In genomic region chr17:59638553-59638952, GRCh38 we compare ENCODE assay signal across 16 cellular contexts. TPM values are rescaled to one million over a fixed set of nuclear protein-coding genes. Genes with fewer than 3 reads are reported as not detected.
DNase-seq lines count a peak whose midpoint lies in the region; ATAC-seq and TF ChIP-seq lines count a peak whose summit lies in the region.
"Had no signal": no experiment of that assay in that cellular context is flagged by ENCODE, and none has a peak within 500 bp of the region (broad histone marks: within the 10 kb centered on the region; RNA-seq: fewer than 3 reads in every experiment).

No MANE protein-coding gene starts in this region.

- H3K4me3 Mint-ChIP-seq in endodermal cell = no peak overlapping the region
- H3K4me3 Mint-ChIP-seq: CD14-positive monocyte had no signal

- no peaks in the 10 kb centered on the region for H3K27me3 Mint-ChIP-seq in endodermal cell (ENCODE audit: insufficient read depth)

- no peak overlapping the region for H3K27ac Mint-ChIP-seq in endodermal cell

- peaks cover 74 to 99% (median 78%) of the 10 kb centered on the region in 10 experiments for H3K4me1 ChIP-seq in BLaER1 treated with 17β-estradiol and CSF1 and Interleukin-3, amounts not matched to agents 10 nM and 100 nM
- H3K4me1 ChIP-seq in Karpas-422 (ENCODE audit: low read length) (peaks cover 94% of the 10 kb centered on the region), endodermal cell (ENCODE audit: control insufficient read depth, insufficient read depth, low read length) (no peaks in the 10 kb centered on the region), neutrophil (ENCODE audit: control insufficient read depth in 1 of 2, insufficient read depth in 1 of 2, low read depth in 1 of 2, low read length in 1 of 2) (peaks cover 25 to 32% of the 10 kb centered on the region in 2 experiments)

- TF ChIP-seq CTCF in endodermal cell (conservative IDR thresholded peaks at IDR 0.05) (no peak), neutrophil (IDR thresholded peaks at IDR 0.05) (no peak)

- peaks cover 48 to 100% (median 96%) of the 10 kb centered on the region in 11 experiments for H4K20me1 ChIP-seq in BLaER1 treated with 17β-estradiol and CSF1 and Interleukin-3, amounts not matched to agents 10 nM and 100 nM
- peaks cover 63% of the 10 kb centered on the region; the same call in 1 of the 2 replicates for H4K20me1 ChIP-seq in Karpas-422 (ENCODE audit: insufficient read depth, low read depth, low read length)

- no peak for ATAC-seq in GM19023 (IDR thresholded peaks at IDR 0.05; ENCODE audit: unreplicated experiment)

- no peaks in the 10 kb centered on the region for H3K9me3 ChIP-seq in BLaER1 treated with 17β-estradiol and CSF1 and Interleukin-3, amounts not matched to agents 10 nM and 100 nM (replicated peaks in 1 of 11)
- H3K9me3 ChIP-seq in Karpas-422 (ENCODE audit: low read length) = no peaks in the 10 kb centered on the region
- no peaks in the 10 kb centered on the region for H3K9me3 ChIP-seq in endodermal cell (ENCODE audit: control insufficient read depth, low read length)
- H3K9me3 ChIP-seq in neutrophil = no peaks in the 10 kb centered on the region
- H3K9me3 ChIP-seq: HAP-1 had no signal

- peaks cover 0 to 26% (median 13%) of the 10 kb centered on the region in 11 experiments; a peak in 16 of 22 replicates for H3K36me3 ChIP-seq in BLaER1 treated with 17β-estradiol and CSF1 and Interleukin-3, amounts not matched to agents 10 nM and 100 nM
- H3K36me3 ChIP-seq in Karpas-422 (ENCODE audit: insufficient read depth, low read length) (no peaks in the 10 kb centered on the region), endodermal cell (ENCODE audit: control insufficient read depth, insufficient read depth, low read length) (peaks cover 24% of the 10 kb centered on the region), neutrophil (no peaks in the 10 kb centered on the region)

- H3K9me3 Mint-ChIP-seq in endodermal cell = no peaks in the 10 kb centered on the region
- H3K9me3 Mint-ChIP-seq: CD14-positive monocyte had no signal

- peaks cover 95% of the 10 kb centered on the region for H3K79me2 ChIP-seq in Karpas-422 (ENCODE audit: low read length)

- H3K36me3 Mint-ChIP-seq in endodermal cell (ENCODE audit: low read depth) = peaks cover 5% of the 10 kb centered on the region

- H3K4me2 ChIP-seq in BLaER1 treated with 17β-estradiol and CSF1 and Interleukin-3, amounts not matched to agents 10 nM and 100 nM = peak overlapping the region; percentile 8 to 100 (median 86); a peak in 20 of 22 replicates
- H3K4me2 ChIP-seq in Karpas-422 (ENCODE audit: low read depth, low read length, poor library complexity, severe bottlenecking) = no peak overlapping the region
- H3K4me2 ChIP-seq: PC-9 had no signal

- DNase-seq in Karpas-422 = no peak
- peak; percentile 50 for DNase-seq in endodermal cell
- DNase-seq in SIG-M5 treated with dmso at 0.1 percent for 504 hours (lab: John Stamatoyannopoulos, UW; ENCODE audit: unreplicated experiment) = no peak
- DNase-seq in NCI-H1092 (lab: John Stamatoyannopoulos, UW) = no peak
- DNase-seq: EL, NCI-H1417, NCI-H1930, NCI-H2171 treated with DMSO at 0.1 percent for 48 hours, NCI-H446 treated with DMSO at 0.1 percent for 48 hours, NCI-H748 treated with DMSO at 0.1 percent for 48 hours, PC-9 had no signal

- WGBS in endodermal cell (ENCODE audit: insufficient coverage in 1 of 2, insufficient read length in 1 of 2), 2 experiments = 90 to 94% methylated on average over 5 to 10 of the region's 10 CpGs

- no peak overlapping the region for H2AFZ ChIP-seq in Karpas-422 (ENCODE audit: low read length)
- H2AFZ ChIP-seq: PC-9 had no signal

- H3K27ac ChIP-seq in BLaER1 treated with 17β-estradiol and CSF1 and Interleukin-3, amounts not matched to agents 10 nM and 100 nM = peak overlapping the region in 4 of 11 experiments; percentile 7 to 43 (median 12); a peak in 4 of 22 replicates
- H3K27ac ChIP-seq in Karpas-422 (ENCODE audit: low read length) (peak overlapping the region; percentile 56), endodermal cell (ENCODE audit: low read depth, low read length) (no peak overlapping the region), neutrophil (peak overlapping the region; percentile 38)
- H3K27ac ChIP-seq: PC-9 had no signal

- H3K4me3 ChIP-seq in BLaER1 treated with 17β-estradiol and CSF1 and Interleukin-3, amounts not matched to agents 10 nM and 100 nM = 0 out of 20 replicates have a peak overlapping the region, but pooled peaks of 1 of the 10 experiments have one; percentile 1
- no peak overlapping the region for H3K4me3 ChIP-seq in Karpas-422 (ENCODE audit: low read length)
- no peak overlapping the region for H3K4me3 ChIP-seq in endodermal cell (ENCODE audit: low read length)
- no peak overlapping the region for H3K4me3 ChIP-seq in neutrophil (ENCODE audit: low read depth in 1 of 2, low read length in 1 of 2)
- H3K4me3 ChIP-seq: HAP-1, PC-9 had no signal

- peaks cover 35% of the 10 kb centered on the region for H3K4me1 Mint-ChIP-seq in endodermal cell

- H3K27me3 ChIP-seq in BLaER1 treated with 17β-estradiol and CSF1 and Interleukin-3, amounts not matched to agents 10 nM and 100 nM = no peaks in the 10 kb centered on the region
- no peaks in the 10 kb centered on the region for H3K27me3 ChIP-seq in Karpas-422 (ENCODE audit: low read length)
- no peaks in the 10 kb centered on the region for H3K27me3 ChIP-seq in endodermal cell (ENCODE audit: control insufficient read depth, insufficient read depth, low read length, poor library complexity, severe bottlenecking)
- H3K27me3 ChIP-seq in neutrophil = no peaks in the 10 kb centered on the region

- H3K9me2 ChIP-seq in Karpas-422 (replicated peaks; ENCODE audit: insufficient read depth, low read length) = no peaks in the 10 kb centered on the region

- H3K9ac ChIP-seq in BLaER1 treated with 17β-estradiol and CSF1 and Interleukin-3, amounts not matched to agents 10 nM and 100 nM = peak overlapping the region in 3 of 11 experiments; percentile 5 to 46 (median 34); a peak in 3 of 22 replicates
- H3K9ac ChIP-seq in Karpas-422 (ENCODE audit: low read length) (no peak overlapping the region), endodermal cell (ENCODE audit: extremely low read depth, low read length, poor library complexity, severe bottlenecking) (no peak overlapping the region)

RNA-seq across cellular contexts. Expression of gene CLTC, which starts 18.9 kb away (rescaled TPM):
- total RNA-seq in Karpas-422 (2014; rRNA removed; shearing (Covaris generic); ENCODE audit: low replicate concordance) = 85.0 and 162 TPM in 2 replicates
- total RNA-seq in endodermal cell = 100 to 1,000 TPM; 342 to 393 TPM
- polyA plus RNA-seq in endodermal cell (2013, experiment 1 of 2) = 181 TPM
- polyA plus RNA-seq in endodermal cell (2013, experiment 2 of 2) = 173 TPM
